22 cellular contexts compared by ENCODE assay signal in genomic region chr5:87770601-87771121, GRCh38.
DNase-seq lines count a peak whose midpoint lies in the region; ATAC-seq, FAIRE-seq and TF ChIP-seq lines count a peak whose summit lies in the region.
"Had no signal": no experiment of that assay in that cellular context is flagged by ENCODE, and none has a peak within 500 bp of the region (broad histone marks: within the 10 kb centered on the region; RNA-seq: fewer than 3 reads in every experiment).

No MANE protein-coding gene starts in this region.

- CTCF ChIA-PET in H1 (lab: Charles Lee; ENCODE audit: partially characterized antibody): interaction anchor here (0.5 to 1.9 kb wide), 7 partner anchors 9 to 920 kb away, joined by 3 to 8 read pairs (median 3); no protein-coding TSS in a partner anchor

- H3K79me1 ChIP-seq in H1 (ENCODE audit: low read depth, low read length): no peaks in the 10 kb centered on the region

- no peak overlapping the region for H4K91ac ChIP-seq in H1 (replicated peaks; ENCODE audit: insufficient read length, low read length)

- H3K4me3 ChIP-seq in H1 (ENCODE audit: extremely low read depth in 1 of 4, insufficient read depth in 2 of 4, low read depth in 3 of 4, low read length in 4 of 4) (peak overlapping the region in 3 of 4 experiments; percentile 33 to 48 (median 35); a peak in 5 of 8 replicates), upper lobe of left lung (no peak overlapping the region)
- H3K4me3 ChIP-seq: ascending aorta, BLaER1, esophagus muscularis mucosa had no signal

- 19% methylated on average over 16 of the region's 16 CpGs; no CpG with 5 or more reads in 1 of the 2 experiments for WGBS in H1 (ENCODE audit: extremely low coverage in 1 of 2, insufficient coverage in 1 of 2, insufficient read length in 1 of 2, insufficient replicate concordance in 2 of 2, low coverage in 1 of 2, low lambda C conversion rate in 2 of 2, missing lambda C conversion rate in 1 of 2), 2 experiments
- 33 to 37% methylated on average over 15 to 16 of the region's 16 CpGs for WGBS in upper lobe of left lung, 2 donors

- H3K18ac ChIP-seq in H1 (ENCODE audit: extremely low read depth, low read length): no peak overlapping the region

- no peaks in the 10 kb centered on the region for H3K36me3 ChIP-seq in H1 (ENCODE audit: control insufficient read depth in 2 of 4, insufficient read depth in 4 of 4, low read length in 3 of 4)
- H3K36me3 ChIP-seq in upper lobe of left lung: no peaks in the 10 kb centered on the region
- H3K36me3 ChIP-seq: ascending aorta, BLaER1, esophagus muscularis mucosa had no signal

- H3K56ac ChIP-seq in H1 (replicated peaks; ENCODE audit: insufficient read length, low read depth, low read length): no peak overlapping the region

- peak; percentile 62 for DNase-seq in NCI-H748 (lab: John Stamatoyannopoulos, UW; ENCODE audit: unreplicated experiment)
- DNase-seq in NCI-H748 treated with DMSO at 0.1 percent for 48 hours (lab: John Stamatoyannopoulos, UW): no peak
- peak in 1 of 2 experiments; percentile 63 for DNase-seq in H1 (ENCODE audit: low read depth in 1 of 2, low spot score in 2 of 2)
- DNase-seq in inferior parietal cortex (ENCODE audit: extremely low spot score): peak; percentile 61
- peak; percentile 70 for DNase-seq in superior temporal gyrus (ENCODE audit: extremely low spot score)
- no peak for DNase-seq in effector CD8-positive, alpha-beta T cell (lab: John Stamatoyannopoulos, UW)
- DNase-seq in upper lobe of left lung: no peak
- DNase-seq in T-helper 9 cell: no peak
- DNase-seq: activated CD4-positive, alpha-beta T cell treated with anti-CD3 and anti-CD28 coated beads for 48 hours; activated CD8-positive, alpha-beta memory T cell treated with anti-CD3 and anti-CD28 coated beads, Interleukin-2, amount 50 U/mL, for 48 hours; activated gamma-delta T cell; HFFc6; NCI-H146; NCI-H226; NK-92 treated with Interleukin-12 subunit alpha and Interleukin-12 subunit beta, amount 100 ng/mL, for 24 hours had no signal

- no peaks in the 10 kb centered on the region for H4K20me1 ChIP-seq in H1 (replicated peaks in 1 of 2; ENCODE audit: control insufficient read depth in 1 of 2, insufficient read depth in 2 of 2, low read length in 2 of 2)
- H4K20me1 ChIP-seq: BLaER1 had no signal

- peaks cover 2% of the 10 kb centered on the region; the same call in 1 of the 2 replicates for H3K23me2 ChIP-seq in H1 (ENCODE audit: low read depth, low read length)

- H3K79me2 ChIP-seq in H1 (ENCODE audit: control insufficient read depth in 1 of 2, insufficient read depth in 2 of 2, low read length in 2 of 2): no peaks in the 10 kb centered on the region

- no peak overlapping the region for H2BK15ac ChIP-seq in H1 (ENCODE audit: low read length)

- no peak overlapping the region for H3K14ac ChIP-seq in H1 (ENCODE audit: insufficient read length)

- TF ChIP-seq RAD21 in H1 (IDR thresholded peaks at IDR 0.05 in 1 of 2, conservative IDR thresholded peaks at IDR 0.05 in 1 of 2; ENCODE audit: low read depth in 2 of 2, low read length in 2 of 2): peak in 1 of 2 experiments; percentile 26; a peak in 2 of 4 replicates

- H3K27ac ChIP-seq in H1 (ENCODE audit: low read depth, low read length) (no peak overlapping the region), upper lobe of left lung (no peak overlapping the region)
- H3K27ac ChIP-seq: ascending aorta, BLaER1, esophagus muscularis mucosa, RWPE1 had no signal

- no peak overlapping the region for H2BK20ac ChIP-seq in H1 (ENCODE audit: low read length)

- peaks cover 0 to 6% (median 1%) of the 10 kb centered on the region in 4 experiments; a peak in 2 of 7 replicates for H3K4me1 ChIP-seq in H1 (replicated peaks in 1 of 4; ENCODE audit: control insufficient read depth in 3 of 4, insufficient read depth in 4 of 4, low read length in 3 of 4)
- H3K4me1 ChIP-seq in upper lobe of left lung: no peaks in the 10 kb centered on the region
- H3K4me1 ChIP-seq: ascending aorta, BLaER1, esophagus muscularis mucosa had no signal

- H2BK5ac ChIP-seq in H1 (ENCODE audit: low read depth, low read length): no peak overlapping the region

- TF ChIP-seq POLR2A in H1 (IDR thresholded peaks at IDR 0.05; ENCODE audit: control extremely low read depth in 1 of 2, low read depth in 2 of 2, low read length in 2 of 2) (no peak), upper lobe of left lung (IDR thresholded peaks at IDR 0.05) (no peak)

- no peak overlapping the region for H4K8ac ChIP-seq in H1 (ENCODE audit: extremely low read depth, insufficient read depth, low read length)

- peak overlapping the region; percentile 69 to 71 for H3K4me2 ChIP-seq in H1 (ENCODE audit: insufficient read depth in 1 of 2, low read depth in 2 of 2, low read length in 2 of 2)
- H3K4me2 ChIP-seq: BLaER1 had no signal

- H3K9ac ChIP-seq in H1 (replicated peaks in 1 of 4; ENCODE audit: extremely low read depth in 1 of 4, low read depth in 3 of 4, low read length in 3 of 4): no peak overlapping the region
- H3K9ac ChIP-seq: BLaER1 had no signal

- no peak overlapping the region for H3K23ac ChIP-seq in H1 (ENCODE audit: insufficient read length)

- no peak overlapping the region for H4K5ac ChIP-seq in H1 (ENCODE audit: insufficient read length, low read depth, low read length)

- no peaks in the 10 kb centered on the region; a peak in 1 of 7 replicates for H3K27me3 ChIP-seq in H1 (replicated peaks in 1 of 4; ENCODE audit: control insufficient read depth in 3 of 4, extremely low read depth in 1 of 4, insufficient read depth in 3 of 4, low read length in 3 of 4)
- H3K27me3 ChIP-seq in upper lobe of left lung: no peaks in the 10 kb centered on the region
- H3K27me3 ChIP-seq: ascending aorta, BLaER1 had no signal

- H3K9me3 ChIP-seq in H1 (ENCODE audit: insufficient read depth in 2 of 2, low read depth in 1 of 2, low read length in 1 of 2): no peaks in the 10 kb centered on the region
- H3K9me3 ChIP-seq in upper lobe of left lung: no peaks in the 10 kb centered on the region
- H3K9me3 ChIP-seq: ascending aorta, BLaER1, esophagus muscularis mucosa had no signal

- peak overlapping the region; percentile 87; the same call in 1 of the 2 replicates for H2AFZ ChIP-seq in H1 (ENCODE audit: low read length)

- TF ChIP-seq CTCF in H1 (IDR thresholded peaks at IDR 0.05; ENCODE audit: control extremely low read depth in 1 of 3, insufficient read depth in 1 of 3, low read depth in 1 of 3, low read length in 3 of 3) (no peak), upper lobe of left lung (IDR thresholded peaks at IDR 0.05) (no peak)

- POLR2A ChIA-PET in H1 (lab: Charles Lee; ENCODE audit: partially characterized antibody): no interaction called here

- no peak overlapping the region; the same call in 1 of the 2 replicates for H2BK12ac ChIP-seq in H1 (ENCODE audit: low read depth, low read length)

- no peak for TF ChIP-seq EP300 in H1 (IDR thresholded peaks at IDR 0.05; ENCODE audit: borderline replicate concordance in 1 of 2, low read depth in 2 of 2, low read length in 2 of 2)
- no peak for TF ChIP-seq EP300 in upper lobe of left lung (IDR thresholded peaks at IDR 0.05)

- no peak overlapping the region for H2AK5ac ChIP-seq in H1 (ENCODE audit: low read depth, low read length)

- ATAC-seq in upper lobe of left lung (ENCODE audit: low FRiP score in 2 of 2): no peak
- ATAC-seq: stimulated activated effector memory CD8-positive, alpha-beta T cell treated with anti-CD3 and anti-CD28 coated beads, Interleukin-12 subunit alpha, Interleukin-12 subunit beta, amount 100 ng/mL, for 72 hours had no signal

- FAIRE-seq in H1 (lab: Jason Lieb, UNC): peak; percentile 13
- FAIRE-seq: A204.1, G401.6 had no signal

- H3K4ac ChIP-seq in H1 (replicated peaks; ENCODE audit: insufficient read length, low read depth, low read length): no peak overlapping the region

- H2BK120ac ChIP-seq in H1 (replicated peaks; ENCODE audit: low read depth, low read length): no peak overlapping the region

TF ChIP-seq in H1, 55 proteins besides CTCF, POLR2A, EP300 and RAD21:
- TF ChIP-seq NRF1 (IDR thresholded peaks at IDR 0.05; ENCODE audit: low read depth, low read length): no peak
- no peak for TF ChIP-seq EGR1 (IDR thresholded peaks at IDR 0.05; ENCODE audit: borderline replicate concordance, low read depth, low read length)
- TF ChIP-seq MAX (IDR thresholded peaks at IDR 0.05): 0 out of 2 replicates have a peak, but pooled peaks have one; percentile 16
- TF ChIP-seq BACH1 (IDR thresholded peaks at IDR 0.05; ENCODE audit: low read length): no peak
- no peak for TF ChIP-seq BCL11A (IDR thresholded peaks at IDR 0.05; ENCODE audit: low read depth in 2 of 2, low read length in 2 of 2)
- TF ChIP-seq TAF1 (IDR thresholded peaks at IDR 0.05; ENCODE audit: low read depth, low read length): no peak
- peak; percentile 66 for TF ChIP-seq ASH2L (IDR thresholded peaks at IDR 0.05; ENCODE audit: low read length)
- no peak for TF ChIP-seq SP2 (IDR thresholded peaks at IDR 0.05; ENCODE audit: low read length)
- no peak for TF ChIP-seq GABPA (IDR thresholded peaks at IDR 0.05; ENCODE audit: borderline replicate concordance, insufficient read depth, low read length)

Comparison
In these comparisons a context has a peak if more than half of its experiments do, and no peak if none do; other contexts are left out.
1. DNase-seq: peak in NCI-H748 (single experiment), inferior parietal cortex (single experiment) and superior temporal gyrus (single experiment); none in NCI-H748 treated with DMSO at 0.1 percent for 48 hours (single experiment), effector CD8-positive, alpha-beta T cell (single experiment), upper lobe of left lung (0 of 2) and T-helper 9 cell (single experiment).
2. H3K4me3 ChIP-seq: peak in H1 (3 of 4); none in upper lobe of left lung (0 of 4).